In the genomic region with DNA sequence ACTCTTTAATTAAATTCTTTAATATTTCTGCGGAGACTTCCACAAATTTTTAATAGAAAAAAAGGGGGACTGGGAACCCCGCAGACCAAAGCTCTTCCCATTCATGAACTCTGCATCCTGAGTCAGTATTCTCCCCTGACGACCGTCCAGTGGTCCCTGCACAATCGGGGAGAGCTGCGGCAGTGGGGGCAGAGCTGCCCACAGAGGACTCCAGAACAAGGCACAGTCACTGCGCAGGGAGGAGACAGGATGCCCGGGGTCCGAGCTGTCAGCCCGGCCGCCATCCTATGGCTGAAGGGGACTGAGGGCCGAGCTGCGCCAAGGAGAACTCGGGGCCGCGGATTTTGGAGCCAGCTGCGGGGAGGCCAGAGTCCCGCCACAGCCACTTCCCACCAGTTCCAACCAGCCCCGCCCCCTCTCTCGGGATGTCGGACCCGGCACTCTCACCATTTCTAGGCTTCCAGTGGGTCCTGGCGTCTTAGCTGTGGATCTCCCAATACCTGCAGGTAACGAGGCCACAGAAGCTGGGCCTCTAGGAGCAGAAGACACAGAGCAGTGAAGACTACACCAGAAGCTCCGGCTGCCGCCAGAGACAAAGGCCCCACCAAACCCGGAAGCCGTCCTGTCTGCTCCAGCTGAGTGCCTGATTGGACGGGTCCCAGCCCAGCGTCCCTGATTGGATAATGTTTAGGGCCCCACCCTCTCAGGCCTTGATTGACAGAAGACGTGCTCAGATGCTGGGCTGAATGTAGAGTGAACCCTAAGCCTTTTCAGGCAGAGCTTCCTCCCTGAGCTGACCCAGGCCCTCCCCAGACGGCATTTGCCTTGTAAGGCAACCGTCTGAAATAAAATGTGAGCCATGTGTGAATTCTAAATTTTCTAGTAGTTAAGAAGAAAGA, we compare ENCODE assay signal across 8 cellular contexts. TPM values are rescaled to one million over a fixed set of nuclear protein-coding genes. Genes with fewer than 3 reads are reported as not detected.
DNase-seq lines count a peak whose midpoint lies in the region; ATAC-seq, FAIRE-seq and TF ChIP-seq lines count a peak whose summit lies in the region.

A gene with protein sequence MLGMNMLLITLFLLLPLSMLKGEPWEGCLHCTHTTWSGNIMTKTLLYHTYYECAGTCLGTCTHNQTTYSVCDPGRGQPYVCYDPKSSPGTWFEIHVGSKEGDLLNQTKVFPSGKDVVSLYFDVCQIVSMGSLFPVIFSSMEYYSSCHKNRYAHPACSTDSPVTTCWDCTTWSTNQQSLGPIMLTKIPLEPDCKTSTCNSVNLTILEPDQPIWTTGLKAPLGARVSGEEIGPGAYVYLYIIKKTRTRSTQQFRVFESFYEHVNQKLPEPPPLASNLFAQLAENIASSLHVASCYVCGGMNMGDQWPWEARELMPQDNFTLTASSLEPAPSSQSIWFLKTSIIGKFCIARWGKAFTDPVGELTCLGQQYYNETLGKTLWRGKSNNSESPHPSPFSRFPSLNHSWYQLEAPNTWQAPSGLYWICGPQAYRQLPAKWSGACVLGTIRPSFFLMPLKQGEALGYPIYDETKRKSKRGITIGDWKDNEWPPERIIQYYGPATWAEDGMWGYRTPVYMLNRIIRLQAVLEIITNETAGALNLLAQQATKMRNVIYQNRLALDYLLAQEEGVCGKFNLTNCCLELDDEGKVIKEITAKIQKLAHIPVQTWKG (minus strand): TSS at position 594 of the 899 bp plus-strand sequence. CDS start 13,661 bp downstream, outside the sequence.

- CTCF ChIA-PET in AG04450 (lab: Charles Lee) = interaction anchor here (1.7 kb wide), 1 partner anchor 56 kb away, joined by 5 read pairs; no protein-coding TSS in a partner anchor

- peak; percentile 85 for DNase-seq in AG04450 (ENCODE audit: low read depth, low spot score)
- peak; percentile 97 for DNase-seq in NCI-H345 (lab: John Stamatoyannopoulos, UW)
- DNase-seq in activated CD4-positive, CD25-positive, alpha-beta regulatory T cell (lab: John Stamatoyannopoulos, UW) = peak; percentile 74 to 87 (median 78)
- peak; percentile 81 to 92 for DNase-seq in central memory CD8-positive, alpha-beta T cell (ENCODE audit: low spot score in 2 of 2)
- DNase-seq in stimulated activated CD4-positive, alpha-beta T cell treated with anti-CD3 and anti-CD28 coated beads, Interleukin-12 subunit alpha, Interleukin-12 subunit beta, amount 100 ng/mL, for 4 hours = peak; percentile 82

- peaks cover 14% of the 10 kb centered on the region for H3K9me3 ChIP-seq in AG04450 (ENCODE audit: control insufficient read depth, insufficient read depth, low read length)

- peaks cover 49% of the 10 kb centered on the region for H3K4me1 Mint-ChIP-seq in central memory CD8-positive, alpha-beta T cell

- FAIRE-seq in islet of Langerhans (lab: Jason Lieb, UNC) = peak; percentile 70

- peak within 1 kb of the TSS; percentile 93 for H3K4me3 ChIP-seq in AG04450 (ENCODE audit: low read depth, low read length)

- ATAC-seq in GM18907 (IDR thresholded peaks at IDR 0.05; ENCODE audit: unreplicated experiment) (peak; percentile 100), HG03159 (IDR thresholded peaks at IDR 0.05; ENCODE audit: unreplicated experiment) (peak; percentile 100)
- ATAC-seq in central memory CD8-positive, alpha-beta T cell (replicated peaks; ENCODE audit: extremely low read depth, poor library complexity, severe bottlenecking) = peak; percentile 100

- peaks cover 12% of the 10 kb centered on the region for H3K36me3 Mint-ChIP-seq in central memory CD8-positive, alpha-beta T cell (ENCODE audit: insufficient read depth)

- H3K27me3 Mint-ChIP-seq in central memory CD8-positive, alpha-beta T cell = no peaks in the 10 kb centered on the region

- POLR2A ChIA-PET in AG04450 (lab: Yijun Ruan, JAX) = interaction anchor here (0.6 to 1.7 kb wide), 4 partner anchors 32 to 444 kb away, joined by 3 to 18 read pairs (median 4); a partner anchor contains a TSS

- no peaks in the 10 kb centered on the region for H3K9me3 Mint-ChIP-seq in central memory CD8-positive, alpha-beta T cell

- no peak for TF ChIP-seq CTCF in AG04450 (IDR thresholded peaks at IDR 0.05; ENCODE audit: low read depth, low read length)

- peak within 1 kb of the TSS; percentile 97 for H3K27ac Mint-ChIP-seq in central memory CD8-positive, alpha-beta T cell (ENCODE audit: low read depth)

- H3K27me3 ChIP-seq in AG04450 (ENCODE audit: control insufficient read depth, insufficient read depth, low read length) = no peaks in the 10 kb centered on the region

- H3K4me3 Mint-ChIP-seq in central memory CD8-positive, alpha-beta T cell = peak within 1 kb of the TSS; percentile 94

- peak within 1 kb of the TSS; percentile 87 for H3K27ac ChIP-seq in AG04450 (ENCODE audit: low read depth, low read length)

RNA-seq across cellular contexts. Expression of the gene that starts here (rescaled TPM):
- polyA plus RNA-seq in AG04450 (2011; rRNA removed) = 16.3 and 19.3 TPM in 2 replicates
- polyA minus RNA-seq in AG04450 (2011; rRNA and poly(A)+ RNA removed) = 24.9 and 25.2 TPM in 2 replicates

Comparison
In these comparisons a context has a peak if more than half of its experiments do, and no peak if none do; other contexts are left out.
1. Peak in every context shown above with its lines: DNase-seq, ATAC-seq, H3K4me3 ChIP-seq and H3K27ac ChIP-seq.